14 cellular contexts compared by ENCODE assay signal in the genomic region with DNA sequence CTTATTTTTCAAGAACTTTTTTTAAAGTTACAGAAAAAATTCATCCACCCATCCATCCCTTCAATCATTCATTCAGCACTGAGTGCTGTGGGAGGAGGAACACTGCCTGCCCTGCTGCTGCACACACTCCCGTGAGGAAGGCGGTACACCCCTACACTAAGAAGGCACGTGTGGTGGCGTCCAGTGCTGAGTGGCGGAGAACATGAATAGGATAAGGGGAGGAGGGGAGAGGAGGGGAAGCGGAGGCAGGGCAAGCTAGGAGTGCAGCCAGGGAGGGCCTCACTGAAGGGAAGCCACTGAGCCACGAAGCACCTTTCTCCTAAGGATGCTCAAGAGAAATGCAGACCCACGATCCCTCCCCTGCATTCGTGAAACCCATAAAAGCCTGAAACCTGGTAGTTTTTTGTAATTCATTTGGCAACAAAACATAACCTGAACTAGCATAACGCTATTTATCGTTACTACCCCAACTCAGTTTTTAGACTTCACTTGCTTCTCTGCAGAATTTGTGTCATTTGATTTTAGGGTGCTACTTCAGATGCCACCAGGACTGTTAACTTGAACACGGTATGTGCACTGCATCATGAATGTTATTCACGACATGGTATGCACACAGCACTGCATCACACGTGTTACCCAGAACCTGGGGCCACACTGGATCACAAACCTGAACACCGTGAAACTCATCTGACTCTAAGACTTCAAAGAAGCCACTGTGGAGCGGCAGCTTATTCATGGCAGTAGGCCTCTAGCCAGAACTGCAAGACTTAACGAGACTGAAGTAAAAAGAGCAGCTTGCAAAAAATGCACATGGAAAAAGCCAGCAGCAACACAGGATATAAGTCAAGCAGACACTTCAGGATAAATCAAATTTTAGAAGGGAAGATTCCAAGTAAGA. TPM values are rescaled to one million over a fixed set of nuclear protein-coding genes. Genes with fewer than 3 reads are reported as not detected.
DNase-seq lines count a peak whose midpoint lies in the region; ATAC-seq and TF ChIP-seq lines count a peak whose summit lies in the region.
"Had no signal": no experiment of that assay in that cellular context is flagged by ENCODE, and none has a peak within 500 bp of the region (broad histone marks: within the 10 kb centered on the region; RNA-seq: fewer than 3 reads in every experiment).

No MANE protein-coding gene starts in this region.

- TF ChIP-seq CTCF in CD4-positive, alpha-beta T cell (IDR thresholded peaks at IDR 0.05) = no peak
- TF ChIP-seq CTCF in osteoblast (IDR thresholded peaks at IDR 0.05; ENCODE audit: extremely low read depth, low read depth, low read length) = no peak

- peak overlapping the region; percentile 95 for H3K4me3 Mint-ChIP-seq in CD4-positive, alpha-beta T cell
- H3K4me3 Mint-ChIP-seq in activated naive CD8-positive, alpha-beta T cell treated with anti-CD3 and anti-CD28 coated beads, Interleukin-2, amount 50 U/mL, for 24 hours = peak overlapping the region; percentile 43
- H3K4me3 Mint-ChIP-seq: GM23338 had no signal

- CTCF ChIA-PET in CD4-positive, alpha-beta T cell (lab: Charles Lee) = interaction anchor here (2.0 to 10.0 kb wide), 2 partner anchors 10 to 36 kb away, joined by 9 to 50 read pairs; no protein-coding TSS in a partner anchor

- DNase-seq in CD4-positive, alpha-beta T cell = peak in 4 of 10 experiments; percentile 44 to 52 (median 46)
- DNase-seq in activated CD4-positive, alpha-beta T cell treated with anti-CD3 and anti-CD28 coated beads for 4 hours = peak; percentile 38 to 43
- DNase-seq in activated naive CD8-positive, alpha-beta T cell treated with anti-CD3 and anti-CD28 coated beads, Interleukin-2, amount 50 U/mL, for 24 hours = no peak
- DNase-seq in osteoblast (ENCODE audit: insufficient read length, low spot score, missing footprints) (peak; percentile 42), left lobe of liver (ENCODE audit: low spot score) (no peak), NOMO-1 treated with DMSO at 0.1 percent for 48 hours (lab: John Stamatoyannopoulos, UW; ENCODE audit: unreplicated experiment) (no peak), NCI-H774 (lab: John Stamatoyannopoulos, UW) (no peak)
- DNase-seq: EL, glutamatergic neuron, left lung, small intestine had no signal

- peak overlapping the region; percentile 93 for H3K27ac Mint-ChIP-seq in CD4-positive, alpha-beta T cell
- H3K27ac Mint-ChIP-seq in activated naive CD8-positive, alpha-beta T cell treated with anti-CD3 and anti-CD28 coated beads, Interleukin-2, amount 50 U/mL, for 24 hours = peak overlapping the region; percentile 76
- H3K27ac Mint-ChIP-seq: GM23338 had no signal

- H3K4me2 ChIP-seq in osteoblast (ENCODE audit: insufficient read depth, low read length) = no peak overlapping the region
- H3K4me2 ChIP-seq: GM23338 had no signal

- no peaks in the 10 kb centered on the region for H3K79me2 ChIP-seq in osteoblast (ENCODE audit: insufficient read depth, low read length)

- POLR2A ChIA-PET in CD4-positive, alpha-beta T cell (lab: Charles Lee) = interaction anchor here (0.7 to 2.4 kb wide), 5 partner anchors 16 to 89 kb away, joined by 4 to 14 read pairs (median 6); partner anchors contain the start of gene CEP43

- no peaks in the 10 kb centered on the region for H4K20me1 ChIP-seq in osteoblast (ENCODE audit: insufficient read depth, low read length)

- no peak overlapping the region for H3K4me3 ChIP-seq in osteoblast (ENCODE audit: insufficient read depth, low read length)
- H3K4me3 ChIP-seq: GM23338, left lung had no signal

- no peaks in the 10 kb centered on the region for H3K9me3 ChIP-seq in CD4-positive, alpha-beta T cell (ENCODE audit: control insufficient read depth, low read length)
- H3K9me3 ChIP-seq in osteoblast (ENCODE audit: low read depth, low read length) = no peaks in the 10 kb centered on the region
- H3K9me3 ChIP-seq: left lung had no signal

- peaks cover 72% of the 10 kb centered on the region for H3K4me1 Mint-ChIP-seq in CD4-positive, alpha-beta T cell (ENCODE audit: low read depth)
- H3K4me1 Mint-ChIP-seq in activated naive CD8-positive, alpha-beta T cell treated with anti-CD3 and anti-CD28 coated beads, Interleukin-2, amount 50 U/mL, for 24 hours = peaks cover 65% of the 10 kb centered on the region

- no peak overlapping the region for H2AFZ ChIP-seq in osteoblast (ENCODE audit: low read length)
- H2AFZ ChIP-seq: GM23338 had no signal

- H3K27me3 Mint-ChIP-seq in CD4-positive, alpha-beta T cell = no peaks in the 10 kb centered on the region
- H3K27me3 Mint-ChIP-seq in activated naive CD8-positive, alpha-beta T cell treated with anti-CD3 and anti-CD28 coated beads, Interleukin-2, amount 50 U/mL, for 24 hours = no peaks in the 10 kb centered on the region

- H3K9me3 Mint-ChIP-seq in CD4-positive, alpha-beta T cell = no peaks in the 10 kb centered on the region
- no peaks in the 10 kb centered on the region for H3K9me3 Mint-ChIP-seq in activated naive CD8-positive, alpha-beta T cell treated with anti-CD3 and anti-CD28 coated beads, Interleukin-2, amount 50 U/mL, for 24 hours

- H3K27ac ChIP-seq in CD4-positive, alpha-beta T cell (ENCODE audit: low read depth, low read length) = peak overlapping the region; percentile 88
- no peak overlapping the region for H3K27ac ChIP-seq in osteoblast (ENCODE audit: low read depth, low read length)
- H3K27ac ChIP-seq: HL-60 had no signal

- H3K36me3 ChIP-seq in osteoblast (ENCODE audit: insufficient read depth, low read length) = no peaks in the 10 kb centered on the region

- intact Hi-C loops in CD4-positive, alpha-beta T cell (cut with DNase I, micrococcal nuclease) = loop anchor here (5.0 to 10.0 kb wide), 3 partner anchors 34 to 872 kb away; partner anchors contain the start of gene AFDN (in 1 of the 2)

- ATAC-seq in CD4-positive, alpha-beta T cell (ENCODE audit: poor library complexity) = peak; percentile 12
- no peak for ATAC-seq in activated naive CD8-positive, alpha-beta T cell treated with anti-CD3 and anti-CD28 coated beads, Interleukin-2, amount 50 U/mL, for 24 hours
- ATAC-seq in left lobe of liver (no peak), HG03280 (IDR thresholded peaks at IDR 0.05; ENCODE audit: unreplicated experiment) (no peak)
- ATAC-seq: GM23338, left lung had no signal

- H3K4me1 ChIP-seq in osteoblast (ENCODE audit: insufficient read depth, low read length) = peaks cover 9% of the 10 kb centered on the region

- peaks cover 70% of the 10 kb centered on the region for H3K36me3 Mint-ChIP-seq in CD4-positive, alpha-beta T cell (ENCODE audit: low read depth)
- H3K36me3 Mint-ChIP-seq in activated naive CD8-positive, alpha-beta T cell treated with anti-CD3 and anti-CD28 coated beads, Interleukin-2, amount 50 U/mL, for 24 hours (ENCODE audit: low read depth) = peaks cover 16% of the 10 kb centered on the region

- no peaks in the 10 kb centered on the region for H3K27me3 ChIP-seq in CD4-positive, alpha-beta T cell (ENCODE audit: control insufficient read depth, insufficient read depth, low read length)
- H3K27me3 ChIP-seq in osteoblast (ENCODE audit: insufficient read depth, low read length) = no peaks in the 10 kb centered on the region
- H3K27me3 ChIP-seq: left lung had no signal

RNA-seq across cellular contexts. Expression of gene RNASET2, which starts 3.5 kb away (rescaled TPM):
- total RNA-seq in CD4-positive, alpha-beta T cell = 100 to 1,000 TPM; 164 to 165 TPM
- total RNA-seq in osteoblast = 41.3 and 47.8 TPM in 2 replicates
- total RNA-seq in left lobe of liver = 22.3 TPM

RNA-seq across cellular contexts. Expression of gene CEP43, which starts 46.4 kb away (rescaled TPM):
- total RNA-seq in CD4-positive, alpha-beta T cell = 10 to 100 TPM; 12.5 to 13.5 TPM
- total RNA-seq in osteoblast = 19.4 and 19.5 TPM in 2 replicates
- 17.7 TPM for total RNA-seq in left lobe of liver

Comparison
In these comparisons a context has a peak if more than half of its experiments do, and no peak if none do; other contexts are left out.
1. DNase-seq: peak in activated CD4-positive, alpha-beta T cell treated with anti-CD3 and anti-CD28 coated beads for 4 hours (2 of 2) and osteoblast (single experiment); none in activated naive CD8-positive, alpha-beta T cell treated with anti-CD3 and anti-CD28 coated beads, Interleukin-2, amount 50 U/mL, for 24 hours (single experiment), left lobe of liver (single experiment), NOMO-1 treated with DMSO at 0.1 percent for 48 hours (single experiment) and NCI-H774 (single experiment).